ENCODE assay signal across 8 cellular contexts in the genomic region with DNA sequence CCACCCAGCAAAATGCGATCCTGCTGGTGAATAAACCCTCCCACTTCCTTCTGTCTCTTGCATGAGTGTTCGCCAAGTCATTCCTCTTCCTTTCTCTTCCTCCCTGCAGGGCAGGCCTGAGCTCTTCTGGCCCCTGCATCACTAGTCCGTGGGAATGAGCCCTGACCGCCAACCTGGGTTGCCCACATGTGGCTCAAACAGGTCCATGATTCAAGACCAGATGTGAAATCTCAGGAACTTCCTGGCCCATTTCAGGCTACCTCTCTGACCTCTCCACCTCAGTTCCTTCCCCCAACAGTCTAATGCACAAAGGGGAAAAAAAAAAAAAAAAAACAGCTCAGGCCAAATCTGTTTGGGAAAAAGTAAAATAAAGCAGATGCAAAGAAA. TPM values are rescaled to one million over a fixed set of nuclear protein-coding genes. Genes with fewer than 3 reads are reported as not detected.
DNase-seq lines count a peak whose midpoint lies in the region; ATAC-seq and TF ChIP-seq lines count a peak whose summit lies in the region.

No MANE protein-coding gene starts in this region.

- peak overlapping the region; percentile 40; the same call in 1 of the 2 replicates for H3K9ac ChIP-seq in HUES48 (ENCODE audit: low read depth, low read length)

- H3K27me3 ChIP-seq in HUES48 (ENCODE audit: control insufficient read depth, insufficient read depth, low read length): no peaks in the 10 kb centered on the region

- H3K27me3 Mint-ChIP-seq in CD14-positive monocyte (ENCODE audit: low read depth in 3 of 3) (peaks cover 0 to 5% (median 0%) of the 10 kb centered on the region in 3 donors), type B pancreatic cell (no peaks in the 10 kb centered on the region)
- H3K27me3 Mint-ChIP-seq in activated T-helper 2 cell treated with anti-CD3 and anti-CD28 coated beads, Interferon-gamma antibody, Interleukin-2, Interleukin-4, amounts not matched to agents 10 μg/mL and 5 μg/mL and 100 μg/mL, durations not matched to agents 14 hours and 24 hours and 36 hours (ENCODE audit: low read depth): peaks cover 4% of the 10 kb centered on the region
- no peaks in the 10 kb centered on the region for H3K27me3 Mint-ChIP-seq in activated T-cell treated with anti-CD3 and anti-CD28 coated beads, Interleukin-2, amount 50 U/mL, for 4 hours (ENCODE audit: low read depth)

- H3K9me3 Mint-ChIP-seq in CD14-positive monocyte (peaks cover 0 to 2% (median 0%) of the 10 kb centered on the region in 7 donors), type B pancreatic cell (no peaks in the 10 kb centered on the region)
- H3K9me3 Mint-ChIP-seq in activated T-helper 2 cell treated with anti-CD3 and anti-CD28 coated beads, Interferon-gamma antibody, Interleukin-2, Interleukin-4, amounts not matched to agents 10 μg/mL and 5 μg/mL and 100 μg/mL, durations not matched to agents 14 hours and 24 hours and 36 hours: no peaks in the 10 kb centered on the region
- no peaks in the 10 kb centered on the region for H3K9me3 Mint-ChIP-seq in activated T-cell treated with anti-CD3 and anti-CD28 coated beads, Interleukin-2, amount 50 U/mL, for 4 hours

- peaks cover 15% of the 10 kb centered on the region for H3K4me1 ChIP-seq in HUES48 (ENCODE audit: control insufficient read depth, insufficient read depth, low read length)

- peak overlapping the region; percentile 75 for H3K27ac ChIP-seq in HUES48 (ENCODE audit: low read depth, low read length)

- peak; percentile 60 for DNase-seq in CD14-positive monocyte (ENCODE audit: low spot score)
- no peak for DNase-seq in activated T-helper 2 cell treated with anti-CD3 and anti-CD28 coated beads, Interferon-gamma antibody, Interleukin-2, Interleukin-4, amounts not matched to agents 10 μg/mL and 5 μg/mL and 100 μg/mL, durations not matched to agents 14 hours and 24 hours and 36 hours (ENCODE audit: low spot score)
- DNase-seq in iris pigment epithelial cell (ENCODE audit: low read depth): peak; percentile 68
- DNase-seq in type B pancreatic cell (ENCODE audit: extremely low spot score, unreplicated experiment): no peak
- DNase-seq in retina: no peak
- DNase-seq in activated gamma-delta T cell treated with Interleukin-2 at 50 U/mL for 16 hours: no peak
- DNase-seq in activated T-cell treated with anti-CD3 and anti-CD28 coated beads, Interleukin-2, amount 50 U/mL, for 4 hours: no peak

- H3K36me3 ChIP-seq in HUES48 (ENCODE audit: control insufficient read depth, insufficient read depth, low read length): no peaks in the 10 kb centered on the region

- TF ChIP-seq CTCF in CD14-positive monocyte (IDR thresholded peaks at IDR 0.05): no peak
- TF ChIP-seq CTCF in type B pancreatic cell (conservative IDR thresholded peaks at IDR 0.05): no peak

- H3K4me3 Mint-ChIP-seq in CD14-positive monocyte: peak overlapping the region; percentile 61 to 87
- peak overlapping the region; percentile 50 for H3K4me3 Mint-ChIP-seq in activated T-helper 2 cell treated with anti-CD3 and anti-CD28 coated beads, Interferon-gamma antibody, Interleukin-2, Interleukin-4, amounts not matched to agents 10 μg/mL and 5 μg/mL and 100 μg/mL, durations not matched to agents 14 hours and 24 hours and 36 hours (ENCODE audit: low read depth)
- H3K4me3 Mint-ChIP-seq in type B pancreatic cell: peak overlapping the region; percentile 69
- H3K4me3 Mint-ChIP-seq in activated T-cell treated with anti-CD3 and anti-CD28 coated beads, Interleukin-2, amount 50 U/mL, for 4 hours: no peak overlapping the region

- intact Hi-C loops in CD14-positive monocyte (cut with micrococcal nuclease): no loop called here
- intact Hi-C loops in activated T-helper 2 cell treated with anti-CD3 and anti-CD28 coated beads, Interferon-gamma antibody, Interleukin-2, Interleukin-4, amounts not matched to agents 10 μg/mL and 5 μg/mL and 100 μg/mL, durations not matched to agents 14 hours and 24 hours and 36 hours (cut with micrococcal nuclease): loop anchor here (2.0 kb wide), 1 partner anchor 73 kb away; no protein-coding TSS in a partner anchor

- no peak overlapping the region for H3K4me3 ChIP-seq in HUES48 (ENCODE audit: low read depth, low read length)

- H3K36me3 Mint-ChIP-seq in CD14-positive monocyte (no peaks in the 10 kb centered on the region), type B pancreatic cell (no peaks in the 10 kb centered on the region)
- no peaks in the 10 kb centered on the region for H3K36me3 Mint-ChIP-seq in activated T-helper 2 cell treated with anti-CD3 and anti-CD28 coated beads, Interferon-gamma antibody, Interleukin-2, Interleukin-4, amounts not matched to agents 10 μg/mL and 5 μg/mL and 100 μg/mL, durations not matched to agents 14 hours and 24 hours and 36 hours (ENCODE audit: low read depth)
- H3K36me3 Mint-ChIP-seq in activated T-cell treated with anti-CD3 and anti-CD28 coated beads, Interleukin-2, amount 50 U/mL, for 4 hours (ENCODE audit: insufficient read depth): no peaks in the 10 kb centered on the region

- no peaks in the 10 kb centered on the region for H3K9me3 ChIP-seq in HUES48 (ENCODE audit: control insufficient read depth, insufficient read depth, low read length)

- no peak for ATAC-seq in activated T-cell treated with anti-CD3 and anti-CD28 coated beads, Interleukin-2, amount 50 U/mL, for 4 hours

- H3K4me1 Mint-ChIP-seq in CD14-positive monocyte: peaks cover 52% of the 10 kb centered on the region
- H3K4me1 Mint-ChIP-seq in activated T-helper 2 cell treated with anti-CD3 and anti-CD28 coated beads, Interferon-gamma antibody, Interleukin-2, Interleukin-4, amounts not matched to agents 10 μg/mL and 5 μg/mL and 100 μg/mL, durations not matched to agents 14 hours and 24 hours and 36 hours (ENCODE audit: low read depth): peaks cover 16% of the 10 kb centered on the region
- H3K4me1 Mint-ChIP-seq in type B pancreatic cell (ENCODE audit: unreplicated experiment): peaks cover 18% of the 10 kb centered on the region
- peaks cover 15% of the 10 kb centered on the region for H3K4me1 Mint-ChIP-seq in activated T-cell treated with anti-CD3 and anti-CD28 coated beads, Interleukin-2, amount 50 U/mL, for 4 hours (ENCODE audit: low read depth)

- peak overlapping the region; percentile 94 to 98 (median 96) for H3K27ac Mint-ChIP-seq in CD14-positive monocyte
- H3K27ac Mint-ChIP-seq in activated T-helper 2 cell treated with anti-CD3 and anti-CD28 coated beads, Interferon-gamma antibody, Interleukin-2, Interleukin-4, amounts not matched to agents 10 μg/mL and 5 μg/mL and 100 μg/mL, durations not matched to agents 14 hours and 24 hours and 36 hours: peak overlapping the region; percentile 90
- H3K27ac Mint-ChIP-seq in type B pancreatic cell: peak overlapping the region; percentile 95

RNA-seq across cellular contexts. Expression of a gene that starts 5.4 kb away (rescaled TPM):
- polyA plus RNA-seq in CD14-positive monocyte: 10 to 100 TPM in 1 of 2 donors, 1 to 10 TPM in 1; 6.9 to 12.2 TPM
- 184 and 189 TPM in 2 replicates for total RNA-seq in activated T-helper 2 cell treated with anti-CD3 and anti-CD28 coated beads, Interferon-gamma antibody, Interleukin-2, Interleukin-4, amounts not matched to agents 10 μg/mL and 5 μg/mL and 100 μg/mL, durations not matched to agents 14 hours and 24 hours and 36 hours
- 140 TPM in 2 replicates for total RNA-seq in type B pancreatic cell (ENCODE audit: low replicate concordance)
- total RNA-seq in activated T-cell treated with anti-CD3 and anti-CD28 coated beads, Interleukin-2, amount 50 U/mL, for 4 hours: 100 to 1,000 TPM; 164 to 173 (median 173) TPM

RNA-seq across cellular contexts. Expression of a gene that starts 45.3 kb away (rescaled TPM):
- polyA plus RNA-seq in CD14-positive monocyte: under 1 TPM; 0.48 to 0.56 TPM
- total RNA-seq in activated T-helper 2 cell treated with anti-CD3 and anti-CD28 coated beads, Interferon-gamma antibody, Interleukin-2, Interleukin-4, amounts not matched to agents 10 μg/mL and 5 μg/mL and 100 μg/mL, durations not matched to agents 14 hours and 24 hours and 36 hours: 0.71 and 0.78 TPM in 2 replicates
- 1.7 and 4.9 TPM in 2 replicates for total RNA-seq in type B pancreatic cell (ENCODE audit: low replicate concordance)
- total RNA-seq in activated T-cell treated with anti-CD3 and anti-CD28 coated beads, Interleukin-2, amount 50 U/mL, for 4 hours: 1 to 10 TPM in 1 of 3 donors, under 1 TPM in 2; 0.38 to 1.0 (median 0.87) TPM

Comparison
In these comparisons a context has a peak if more than half of its experiments do, and no peak if none do; other contexts are left out.
1. DNase-seq: peak in CD14-positive monocyte (single experiment) and iris pigment epithelial cell (single experiment); none in activated T-helper 2 cell treated with anti-CD3 and anti-CD28 coated beads, Interferon-gamma antibody, Interleukin-2, Interleukin-4, amounts not matched to agents 10 μg/mL and 5 μg/mL and 100 μg/mL, durations not matched to agents 14 hours and 24 hours and 36 hours (single experiment), type B pancreatic cell (single experiment), retina (single experiment), activated gamma-delta T cell treated with Interleukin-2 at 50 U/mL for 16 hours (single experiment) and activated T-cell treated with anti-CD3 and anti-CD28 coated beads, Interleukin-2, amount 50 U/mL, for 4 hours (single experiment).
2. Peak in every context shown above with its lines, with median percentiles within 50 percentile points of each other: H3K27ac Mint-ChIP-seq.